Comparison of ENCODE assay signal across 19 cellular contexts in the genomic region with DNA sequence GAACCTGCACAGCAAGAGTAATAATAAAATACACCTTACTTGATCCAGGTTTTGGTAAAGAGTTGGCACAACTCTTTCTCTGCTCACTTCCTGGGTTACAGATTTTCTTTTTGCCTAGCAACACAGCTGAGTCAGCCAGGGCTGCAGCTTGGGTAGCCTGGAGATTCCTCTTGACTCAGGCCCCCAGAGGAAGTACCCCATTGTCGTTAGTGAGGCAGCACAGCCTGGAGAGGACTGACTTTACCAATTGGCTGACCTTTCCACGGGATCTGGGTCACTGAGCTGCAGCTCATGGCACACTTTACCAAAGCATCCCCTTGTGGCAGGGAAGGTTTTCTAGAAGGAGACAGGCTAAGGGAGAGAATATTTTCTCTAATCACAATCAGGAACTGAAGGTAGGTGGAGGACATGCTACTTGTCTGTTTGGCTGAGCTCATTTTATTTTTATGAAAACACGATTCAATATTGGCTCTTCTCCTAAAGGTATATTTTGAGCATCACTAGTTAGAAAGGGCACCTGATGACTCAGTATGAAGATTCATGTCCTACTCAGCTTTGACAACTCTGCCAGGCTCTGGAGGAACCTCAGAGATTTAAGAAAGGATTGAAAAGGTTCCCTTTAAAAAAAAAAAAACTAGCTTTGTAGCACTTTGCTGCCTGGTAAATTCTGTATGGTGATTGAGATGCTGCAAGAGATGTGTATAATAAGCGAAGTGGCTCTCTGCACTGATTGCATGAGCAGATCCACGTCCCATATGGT.
A peak's percentile ranks its signal among the peaks of the same experiment; 100 is the strongest.
DNase-seq lines count a peak whose midpoint lies in the region; ATAC-seq and TF ChIP-seq lines count a peak whose summit lies in the region.
"Had no signal": no experiment of that assay in that cellular context is flagged by ENCODE, and none has a peak within 500 bp of the region (broad histone marks: within the 10 kb centered on the region; RNA-seq: fewer than 3 reads in every experiment).

No MANE protein-coding gene starts in this region.

- H3K36me3 ChIP-seq in OCI-LY3 (replicated peaks; ENCODE audit: low read depth, low read length): no peaks in the 10 kb centered on the region
- H3K36me3 ChIP-seq: BLaER1 treated with 17β-estradiol and CSF1 and Interleukin-3, amounts not matched to agents 10 nM and 100 nM; prostate gland; uterus had no signal

- H2AFZ ChIP-seq in OCI-LY3 (ENCODE audit: low read depth, low read length): 0 out of 2 replicates have a peak overlapping the region, but pooled peaks have one; percentile 20

- no peaks in the 10 kb centered on the region for H3K9me3 ChIP-seq in OCI-LY3 (ENCODE audit: insufficient read depth, low read length)
- H3K9me3 ChIP-seq: BLaER1 treated with 17β-estradiol and CSF1 and Interleukin-3, amounts not matched to agents 10 nM and 100 nM; prostate gland; uterus had no signal

- POLR2A ChIA-PET in HEK293T (lab: Yijun Ruan, JAX): no interaction called here

- H3K4me3 ChIP-seq in GM12864 (ENCODE audit: low read depth, low read length) (no peak overlapping the region), OCI-LY3 (ENCODE audit: low read length) (no peak overlapping the region)
- H3K4me3 ChIP-seq: BLaER1 treated with 17β-estradiol and CSF1 and Interleukin-3, amounts not matched to agents 10 nM and 100 nM; dorsolateral prefrontal cortex; prostate gland; uterus had no signal

- CTCF ChIA-PET in HEK293T (lab: Yijun Ruan, JAX): no interaction called here

- no peaks in the 10 kb centered on the region for H3K27me3 ChIP-seq in OCI-LY3 (ENCODE audit: low read depth, low read length)
- H3K27me3 ChIP-seq: BLaER1 treated with 17β-estradiol and CSF1 and Interleukin-3, amounts not matched to agents 10 nM and 100 nM; dorsolateral prefrontal cortex; uterus had no signal

- H3K79me2 ChIP-seq in OCI-LY3 (ENCODE audit: low read length): no peaks in the 10 kb centered on the region

- DNase-seq in GM12864 (ENCODE audit: low read depth) (no peak), renal cortical epithelial cell (ENCODE audit: low read depth) (peak; percentile 68), HEK293T (ENCODE audit: extremely low spot score) (no peak), GDM1 (lab: John Stamatoyannopoulos, UW) (no peak), NCI-H2196 (lab: John Stamatoyannopoulos, UW; ENCODE audit: unreplicated experiment) (no peak)
- DNase-seq: activated CD4-positive, alpha-beta T cell treated with anti-CD3 and anti-CD28 coated beads for 48 hours; aorta; immature natural killer cell; NCI-H1417; NCI-H510A; stimulated activated CD4-positive, alpha-beta T cell treated with anti-CD3 and anti-CD28 coated beads, Interleukin-1b, Interleukin-23, amount 100 ng/mL, for 48 hours; uterus had no signal

- TF ChIP-seq CTCF in GM12864 (IDR thresholded peaks at IDR 0.05; ENCODE audit: low read depth, low read length, missing control alignments) (peak; percentile 1), OCI-LY3 (IDR thresholded peaks at IDR 0.05; ENCODE audit: low read depth, low read length) (0 out of 2 replicates have a peak, but pooled peaks have one; percentile 3)

- no peak overlapping the region for H3K9ac ChIP-seq in OCI-LY3 (ENCODE audit: low read length)
- H3K9ac ChIP-seq: BLaER1 treated with 17β-estradiol and CSF1 and Interleukin-3, amounts not matched to agents 10 nM and 100 nM had no signal

- no peak overlapping the region for H3K27ac ChIP-seq in OCI-LY3 (ENCODE audit: low read length)
- H3K27ac ChIP-seq: BLaER1 treated with 17β-estradiol and CSF1 and Interleukin-3, amounts not matched to agents 10 nM and 100 nM; prostate gland; uterus had no signal

- ATAC-seq in esophagus mucosa: peak; percentile 35
- no peak for ATAC-seq in HG02981 (IDR thresholded peaks at IDR 0.05; ENCODE audit: unreplicated experiment)
- ATAC-seq: Panc1 had no signal

- peaks cover 14% of the 10 kb centered on the region; the same call in 1 of the 2 replicates for H3K4me1 ChIP-seq in OCI-LY3 (ENCODE audit: low read length)
- H3K4me1 ChIP-seq: prostate gland, uterus had no signal

- no peak overlapping the region for H3K4me2 ChIP-seq in OCI-LY3 (ENCODE audit: low read length)

- no peaks in the 10 kb centered on the region for H4K20me1 ChIP-seq in OCI-LY3 (ENCODE audit: insufficient read depth, low read length)
- H4K20me1 ChIP-seq: BLaER1 treated with 17β-estradiol and CSF1 and Interleukin-3, amounts not matched to agents 10 nM and 100 nM had no signal

TF ChIP-seq in HEK293T, 16 proteins besides CTCF, POLR2A, EP300 and RAD21:
- TF ChIP-seq ARNT (IDR thresholded peaks at IDR 0.05) (no peak), BHLHE40 (IDR thresholded peaks at IDR 0.05; ENCODE audit: borderline replicate concordance) (no peak), ZNF384 (IDR thresholded peaks at IDR 0.05) (no peak)
- TF ChIP-seq, protein P1, sequence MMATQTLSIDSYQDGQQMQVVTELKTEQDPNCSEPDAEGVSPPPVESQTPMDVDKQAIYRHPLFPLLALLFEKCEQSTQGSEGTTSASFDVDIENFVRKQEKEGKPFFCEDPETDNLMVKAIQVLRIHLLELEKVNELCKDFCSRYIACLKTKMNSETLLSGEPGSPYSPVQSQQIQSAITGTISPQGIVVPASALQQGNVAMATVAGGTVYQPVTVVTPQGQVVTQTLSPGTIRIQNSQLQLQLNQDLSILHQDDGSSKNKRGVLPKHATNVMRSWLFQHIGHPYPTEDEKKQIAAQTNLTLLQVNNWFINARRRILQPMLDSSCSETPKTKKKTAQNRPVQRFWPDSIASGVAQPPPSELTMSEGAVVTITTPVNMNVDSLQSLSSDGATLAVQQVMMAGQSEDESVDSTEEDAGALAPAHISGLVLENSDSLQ (IDR thresholded peaks at IDR 0.05): no peak
